ENCODE assay signal across 8 cellular contexts in the genomic region with DNA sequence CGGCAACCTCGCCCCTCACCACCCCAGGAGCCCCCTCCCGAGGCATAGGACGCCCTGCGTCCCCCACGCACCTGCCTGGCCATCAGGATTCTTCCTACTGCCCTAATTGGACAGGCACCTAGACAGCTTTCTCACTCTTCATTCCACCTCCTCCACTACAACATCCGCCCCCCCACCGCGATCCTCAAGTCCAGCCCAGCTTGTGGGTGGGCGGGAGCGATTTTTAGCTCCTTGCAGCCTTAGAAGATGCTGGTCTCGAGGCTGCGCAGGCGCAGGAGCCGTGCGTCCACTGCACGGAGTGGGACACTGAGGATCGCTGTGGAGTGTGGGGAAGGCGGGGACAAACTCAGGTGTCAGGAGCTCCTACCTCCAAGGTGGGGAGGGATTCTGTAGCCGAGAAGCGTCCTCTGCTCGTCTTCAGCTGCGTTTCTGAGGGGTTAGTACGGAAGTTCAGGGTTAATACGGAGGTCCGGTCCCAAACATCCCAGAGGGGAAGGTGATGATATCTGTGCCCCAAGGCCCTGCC. TPM values are rescaled to one million over a fixed set of nuclear protein-coding genes. Genes with fewer than 3 reads are reported as not detected.
DNase-seq lines count a peak whose midpoint lies in the region; ATAC-seq and TF ChIP-seq lines count a peak whose summit lies in the region.

A gene (minus strand): TSS at position 162 of the 526 bp plus-strand sequence. CDS start 4,600 bp downstream, outside the sequence.

- 11 to 13% methylated on average over 3 to 19 of the region's 26 CpGs for WGBS in esophagus squamous epithelium, 2 donors

- peaks cover 43% of the 10 kb centered on the region for H3F3A ChIP-seq in PC-9 (ENCODE audit: insufficient read depth, low read depth)

- H3K4me2 ChIP-seq in PC-9 = peak within 1 kb of the TSS; percentile 82

- H3K27me3 ChIP-seq in PC-9 (ENCODE audit: insufficient read depth, low read depth) (peaks cover 20% of the 10 kb centered on the region; the same call in 1 of the 2 replicates), esophagus squamous epithelium (peaks cover 22 to 100% (median 36%) of the 10 kb centered on the region in 4 donors)

- H3K4me3 ChIP-seq in PC-9 = peak within 1 kb of the TSS; percentile 69; the same call in 1 of the 2 replicates
- H3K4me3 ChIP-seq in esophagus squamous epithelium = peak within 1 kb of the TSS; percentile 18 to 70 (median 41)
- peak within 1 kb of the TSS in 6 of 7 experiments; percentile 14 to 37 (median 28) for H3K4me3 ChIP-seq in skin epidermis

- H3K9me3 ChIP-seq in PC-9 (ENCODE audit: insufficient read depth, low read depth) (no peaks in the 10 kb centered on the region), esophagus squamous epithelium (no peaks in the 10 kb centered on the region)

- H2AFZ ChIP-seq in PC-9 = peak within 1 kb of the TSS; percentile 83

- peaks cover 14% of the 10 kb centered on the region for H3K4me1 ChIP-seq in PC-9 (replicated peaks; ENCODE audit: insufficient read depth)
- H3K4me1 ChIP-seq in esophagus squamous epithelium = peaks cover 10 to 57% (median 22%) of the 10 kb centered on the region in 3 donors

- intact Hi-C loops in PC-9 (cut with micrococcal nuclease; ENCODE audit: unreplicated experiment) = no loop called here
- intact Hi-C loops in esophagus squamous epithelium (cut with DNase I) = no loop called here

- H3K27ac ChIP-seq in PC-9 (no peak within 1 kb of the TSS), esophagus squamous epithelium (no peak within 1 kb of the TSS), skin epidermis (no peak within 1 kb of the TSS)

- no peak for ATAC-seq in HG03108 (IDR thresholded peaks at IDR 0.05; ENCODE audit: unreplicated experiment)
- no peak for ATAC-seq in GM18867 (IDR thresholded peaks at IDR 0.05; ENCODE audit: unreplicated experiment)

- TF ChIP-seq POLR2A in esophagus squamous epithelium (IDR thresholded peaks at IDR 0.05) = no peak

- H3K9me2 ChIP-seq in PC-9 (ENCODE audit: insufficient read depth) = no peaks in the 10 kb centered on the region

- no TSS peak for BruUV-seq in PC-9 (replicated peaks; lab: Mats Ljungman, UMichigan)

- H3K79me2 ChIP-seq in PC-9 (ENCODE audit: low read depth) = no peaks in the 10 kb centered on the region

- no peaks in the 10 kb centered on the region for H4K20me1 ChIP-seq in PC-9 (ENCODE audit: insufficient read depth)

- no peak for TF ChIP-seq CTCF in PC-9 (conservative IDR thresholded peaks at IDR 0.05)
- TF ChIP-seq CTCF in esophagus squamous epithelium (IDR thresholded peaks at IDR 0.05) = no peak

- H3K36me3 ChIP-seq in PC-9 (ENCODE audit: low read depth) (no peaks in the 10 kb centered on the region), esophagus squamous epithelium (no peaks in the 10 kb centered on the region)

- DNase-seq in NCI-H748 (lab: John Stamatoyannopoulos, UW; ENCODE audit: unreplicated experiment) (peak; percentile 51), NCI-H748 treated with DMSO at 0.1 percent for 48 hours (lab: John Stamatoyannopoulos, UW) (no peak), PC-9 (no peak), esophagus squamous epithelium (lab: John Stamatoyannopoulos, UW) (no peak), dedifferentiated amniotic fluid mesenchymal stem cell (ENCODE audit: extremely low spot score) (no peak)

- POLR2A ChIA-PET in PC-9 (lab: Charles Lee; ENCODE audit: unreplicated experiment) = no interaction called here

- CTCF ChIA-PET in PC-9 (lab: Charles Lee) = no interaction called here

RNA-seq across cellular contexts. Expression of the gene that starts here (rescaled TPM):
- total RNA-seq in PC-9 (2021) (0.78 and 1.0 TPM in 2 replicates), esophagus squamous epithelium (not detected)
